19 cellular contexts compared by ENCODE assay signal in genomic region chr17:45168991-45169752, GRCh38. TPM values are rescaled to one million over a fixed set of nuclear protein-coding genes. Genes with fewer than 3 reads are reported as not detected.
DNase-seq lines count a peak whose midpoint lies in the region; ATAC-seq and TF ChIP-seq lines count a peak whose summit lies in the region.
"Had no signal": no experiment of that assay in that cellular context is flagged by ENCODE, and none has a peak within 500 bp of the region (broad histone marks: within the 10 kb centered on the region; RNA-seq: fewer than 3 reads in every experiment).

No MANE protein-coding gene starts in this region.

- H3K27ac Mint-ChIP-seq in Calu3 (ENCODE audit: unreplicated experiment) = peak overlapping the region; percentile 96
- peak overlapping the region in 1 of 2 donors; percentile 9 for H3K27ac Mint-ChIP-seq in natural killer cell treated with Interleukin-12 subunit alpha and Interleukin-12 subunit beta and Interleukin-15 and Interleukin-18, amount 100 ng/mL, for 72 hours
- H3K27ac Mint-ChIP-seq in stimulated activated naive CD8-positive, alpha-beta T cell treated with anti-CD3 and anti-CD28 coated beads, Interleukin-15, amount 100 ng/mL, for 72 hours = no peak overlapping the region
- H3K27ac Mint-ChIP-seq: activated B cell treated with CpG ODN at 0.5 μM for 24 hours; activated naive CD8-positive, alpha-beta T cell treated with anti-CD3 and anti-CD28 coated beads, Interleukin-2, amount 50 U/mL, for 24 hours; activated T-helper 1 cell treated with anti-CD3 and anti-CD28 coated beads, Interleukin-12 subunit alpha, Interleukin-12 subunit beta, Interleukin-2, Interleukin-4 antibody, amounts not matched to agents 30 ng/mL and 10 ng/mL and 1 ng/mL, durations not matched to agents 14 hours and 24 hours and 36 hours; CD4-positive, alpha-beta memory T cell; effector memory CD8-positive, alpha-beta T cell; T-helper 1 cell treated with Interleukin-12 subunit alpha and Interleukin-12 subunit beta and Interleukin-4 antibody, amounts not matched to agents 30 μg/mL and 1 μg/mL, for 36 hours had no signal

- 56% methylated on average over 6 of the region's 43 CpGs for WGBS in mammary epithelial cell (ENCODE audit: low coverage, missing lambda C conversion rate)

- dilution Hi-C loops in mammary epithelial cell (cut with HindIII; ENCODE audit: low sequenced_read_pairs) = no loop called here

- DNase-seq in Calu3 = no peak
- DNase-seq in mammary epithelial cell = no peak
- DNase-seq in natural killer cell treated with Interleukin-12 subunit alpha and Interleukin-12 subunit beta and Interleukin-15 and Interleukin-18, amount 100 ng/mL, for 72 hours (ENCODE audit: low spot score) = peak; percentile 56
- DNase-seq in stimulated activated naive CD8-positive, alpha-beta T cell treated with anti-CD3 and anti-CD28 coated beads, Interleukin-15, amount 100 ng/mL, for 72 hours = no peak
- DNase-seq in A172 (ENCODE audit: low spot score) = no peak
- no peak for DNase-seq in putamen (ENCODE audit: low spot score)
- DNase-seq: activated B cell treated with CpG ODN at 0.5 μM for 24 hours; activated naive CD8-positive, alpha-beta T cell treated with anti-CD3 and anti-CD28 coated beads, Interleukin-2, amount 50 U/mL, for 24 hours; CD4-positive, alpha-beta memory T cell; effector memory CD8-positive, alpha-beta T cell; hippocampal formation; KBM-7; NCI-H2029 treated with DMSO at 0.1 percent for 48 hours; NCI-H524; SHP77 treated with DMSO at 0.1 percent for 48 hours had no signal

- H3K36me3 Mint-ChIP-seq in Calu3 (ENCODE audit: insufficient read depth, unreplicated experiment) = peaks cover 49% of the 10 kb centered on the region
- no peaks in the 10 kb centered on the region for H3K36me3 Mint-ChIP-seq in natural killer cell treated with Interleukin-12 subunit alpha and Interleukin-12 subunit beta and Interleukin-15 and Interleukin-18, amount 100 ng/mL, for 72 hours
- H3K36me3 Mint-ChIP-seq: CD4-positive, alpha-beta memory T cell had no signal

- intact Hi-C loops in Calu3 (cut with micrococcal nuclease; ENCODE audit: unreplicated experiment) = no loop called here
- intact Hi-C loops in mammary epithelial cell (cut with micrococcal nuclease) = no loop called here

- peaks cover 61% of the 10 kb centered on the region for H3K4me1 Mint-ChIP-seq in Calu3 (ENCODE audit: low read depth, unreplicated experiment)
- H3K4me1 Mint-ChIP-seq in natural killer cell treated with Interleukin-12 subunit alpha and Interleukin-12 subunit beta and Interleukin-15 and Interleukin-18, amount 100 ng/mL, for 72 hours (ENCODE audit: low read depth in 2 of 2) = peaks cover 24 to 28% of the 10 kb centered on the region in 2 donors
- peaks cover 47% of the 10 kb centered on the region for H3K4me1 Mint-ChIP-seq in stimulated activated naive CD8-positive, alpha-beta T cell treated with anti-CD3 and anti-CD28 coated beads, Interleukin-15, amount 100 ng/mL, for 72 hours

- H3K9me3 Mint-ChIP-seq in Calu3 (ENCODE audit: low read depth, unreplicated experiment) = no peaks in the 10 kb centered on the region
- H3K9me3 Mint-ChIP-seq in natural killer cell treated with Interleukin-12 subunit alpha and Interleukin-12 subunit beta and Interleukin-15 and Interleukin-18, amount 100 ng/mL, for 72 hours = no peaks in the 10 kb centered on the region
- no peaks in the 10 kb centered on the region for H3K9me3 Mint-ChIP-seq in stimulated activated naive CD8-positive, alpha-beta T cell treated with anti-CD3 and anti-CD28 coated beads, Interleukin-15, amount 100 ng/mL, for 72 hours
- H3K9me3 Mint-ChIP-seq: activated B cell treated with CpG ODN at 0.5 μM for 24 hours; activated naive CD8-positive, alpha-beta T cell treated with anti-CD3 and anti-CD28 coated beads, Interleukin-2, amount 50 U/mL, for 24 hours; activated T-helper 1 cell treated with anti-CD3 and anti-CD28 coated beads, Interleukin-12 subunit alpha, Interleukin-12 subunit beta, Interleukin-2, Interleukin-4 antibody, amounts not matched to agents 30 ng/mL and 10 ng/mL and 1 ng/mL, durations not matched to agents 14 hours and 24 hours and 36 hours; CD4-positive, alpha-beta memory T cell; effector memory CD8-positive, alpha-beta T cell; stimulated activated naive CD8-positive, alpha-beta T cell treated with anti-CD3 and anti-CD28 coated beads, Interleukin-15, Interleukin-2, amounts not matched to agents 100 ng/mL and 50 ng/mL, for 24 hours; T-helper 1 cell treated with Interleukin-12 subunit alpha and Interleukin-12 subunit beta and Interleukin-4 antibody, amounts not matched to agents 30 μg/mL and 1 μg/mL, for 36 hours had no signal

- peak overlapping the region; percentile 77 for H2AFZ ChIP-seq in mammary epithelial cell (ENCODE audit: low read depth, low read length)

- peak overlapping the region; percentile 27 to 33 (median 29) for H3K4me3 ChIP-seq in mammary epithelial cell (replicated peaks in 1 of 3; ENCODE audit: insufficient read depth in 1 of 3, low read depth in 2 of 3, low read length in 3 of 3)
- H3K4me3 ChIP-seq: HAP-1 had no signal

- peak overlapping the region; percentile 19 for H3K4me3 Mint-ChIP-seq in Calu3 (ENCODE audit: low read depth, unreplicated experiment)
- no peak overlapping the region for H3K4me3 Mint-ChIP-seq in natural killer cell treated with Interleukin-12 subunit alpha and Interleukin-12 subunit beta and Interleukin-15 and Interleukin-18, amount 100 ng/mL, for 72 hours
- no peak overlapping the region for H3K4me3 Mint-ChIP-seq in stimulated activated naive CD8-positive, alpha-beta T cell treated with anti-CD3 and anti-CD28 coated beads, Interleukin-15, amount 100 ng/mL, for 72 hours
- H3K4me3 Mint-ChIP-seq: activated B cell treated with CpG ODN at 0.5 μM for 24 hours; activated naive CD8-positive, alpha-beta T cell treated with anti-CD3 and anti-CD28 coated beads, Interleukin-2, amount 50 U/mL, for 24 hours; activated T-helper 1 cell treated with anti-CD3 and anti-CD28 coated beads, Interleukin-12 subunit alpha, Interleukin-12 subunit beta, Interleukin-2, Interleukin-4 antibody, amounts not matched to agents 30 ng/mL and 10 ng/mL and 1 ng/mL, durations not matched to agents 14 hours and 24 hours and 36 hours; CD4-positive, alpha-beta memory T cell; effector memory CD8-positive, alpha-beta T cell; stimulated activated naive CD8-positive, alpha-beta T cell treated with anti-CD3 and anti-CD28 coated beads, Interleukin-15, Interleukin-2, amounts not matched to agents 100 ng/mL and 50 ng/mL, for 24 hours; T-helper 1 cell treated with Interleukin-12 subunit alpha and Interleukin-12 subunit beta and Interleukin-4 antibody, amounts not matched to agents 30 μg/mL and 1 μg/mL, for 36 hours had no signal

- no peaks in the 10 kb centered on the region for H3K27me3 Mint-ChIP-seq in Calu3 (ENCODE audit: unreplicated experiment)
- H3K27me3 Mint-ChIP-seq in natural killer cell treated with Interleukin-12 subunit alpha and Interleukin-12 subunit beta and Interleukin-15 and Interleukin-18, amount 100 ng/mL, for 72 hours = no peaks in the 10 kb centered on the region
- no peaks in the 10 kb centered on the region for H3K27me3 Mint-ChIP-seq in stimulated activated naive CD8-positive, alpha-beta T cell treated with anti-CD3 and anti-CD28 coated beads, Interleukin-15, amount 100 ng/mL, for 72 hours
- H3K27me3 Mint-ChIP-seq: activated B cell treated with CpG ODN at 0.5 μM for 24 hours; activated naive CD8-positive, alpha-beta T cell treated with anti-CD3 and anti-CD28 coated beads, Interleukin-2, amount 50 U/mL, for 24 hours; CD4-positive, alpha-beta memory T cell; effector memory CD8-positive, alpha-beta T cell; stimulated activated naive CD8-positive, alpha-beta T cell treated with anti-CD3 and anti-CD28 coated beads, Interleukin-15, Interleukin-2, amounts not matched to agents 100 ng/mL and 50 ng/mL, for 24 hours had no signal

- in situ Hi-C loops in mammary epithelial cell (cut with MboI; ENCODE audit: low sequenced_read_pairs in 2 of 2) = no loop called here

- no peak for TF ChIP-seq CTCF in Calu3 (IDR thresholded peaks at IDR 0.05; ENCODE audit: unreplicated experiment)
- TF ChIP-seq CTCF in mammary epithelial cell (conservative IDR thresholded peaks at IDR 0.05 in 1 of 2, IDR thresholded peaks at IDR 0.05 in 1 of 2; ENCODE audit: extremely low read depth in 1 of 2, insufficient read depth in 1 of 2, low read depth in 1 of 2, low read length in 2 of 2) = peak in 1 of 2 donors; percentile 43

- no peaks in the 10 kb centered on the region for H3K27me3 ChIP-seq in mammary epithelial cell (ENCODE audit: insufficient read depth, low read length)

- peak overlapping the region; percentile 82 for H3K4me2 ChIP-seq in mammary epithelial cell (ENCODE audit: insufficient read depth, low read depth, low read length)

- H3K9me3 ChIP-seq in mammary epithelial cell (replicated peaks; ENCODE audit: insufficient read depth, low read length) = no peaks in the 10 kb centered on the region
- H3K9me3 ChIP-seq: HAP-1 had no signal

- BruUV-seq in Calu3 (replicated peaks; lab: Mats Ljungman, UMichigan) (no TSS peak), mammary epithelial cell (replicated peaks; lab: Mats Ljungman, UMichigan) (no TSS peak)

- no peaks in the 10 kb centered on the region for H3K36me3 ChIP-seq in mammary epithelial cell (ENCODE audit: insufficient read depth, low read length)
- H3K36me3 ChIP-seq: HAP-1 had no signal

- no peak for ATAC-seq in natural killer cell treated with Interleukin-12 subunit alpha and Interleukin-12 subunit beta and Interleukin-15 and Interleukin-18, amount 100 ng/mL, for 72 hours
- no peak for ATAC-seq in stimulated activated naive CD8-positive, alpha-beta T cell treated with anti-CD3 and anti-CD28 coated beads, Interleukin-15, amount 100 ng/mL, for 72 hours
- ATAC-seq: activated naive CD8-positive, alpha-beta T cell treated with anti-CD3 and anti-CD28 coated beads, Interleukin-2, amount 50 U/mL, for 24 hours; effector memory CD8-positive, alpha-beta T cell had no signal

- H4K20me1 ChIP-seq in mammary epithelial cell (ENCODE audit: insufficient read depth, low read length) = no peaks in the 10 kb centered on the region

- peaks cover 2% of the 10 kb centered on the region for H3K79me2 ChIP-seq in mammary epithelial cell (ENCODE audit: insufficient read depth, low read length)

- H3K9ac ChIP-seq in mammary epithelial cell (ENCODE audit: insufficient read depth, low read length) = peak overlapping the region; percentile 52

- CTCF ChIA-PET in Calu3 (lab: Charles Lee) = interaction anchor here (4.3 kb wide), 1 partner anchor 9 kb away, joined by 72 read pairs; the partner anchor contains the start of gene HEXIM2
- CTCF ChIA-PET in mammary epithelial cell (lab: Charles Lee; ENCODE audit: low non-redundant PET) = no interaction called here

- peak overlapping the region; percentile 99 for H3K27ac ChIP-seq in mammary epithelial cell (ENCODE audit: insufficient read depth, low read depth, low read length)

- peaks cover 42% of the 10 kb centered on the region for H3K4me1 ChIP-seq in mammary epithelial cell (ENCODE audit: insufficient read depth, low read length)

RNA-seq across cellular contexts. Expression of gene HEXIM2, which starts 7.5 kb away (rescaled TPM):
- total RNA-seq in Calu3 (2022) (16.3 and 17.1 TPM in 2 replicates), mammary epithelial cell (1 to 10 TPM; 2.8 to 7.7 TPM)
- polyA plus RNA-seq in mammary epithelial cell = 4.0 TPM
- not detected for polyA minus RNA-seq in mammary epithelial cell
- total RNA-seq in natural killer cell treated with Interleukin-12 subunit alpha and Interleukin-12 subunit beta and Interleukin-15 and Interleukin-18, amount 100 ng/mL, for 72 hours = 10 to 100 TPM in 1 of 2 donors, 1 to 10 TPM in 1; 6.1 to 10.7 TPM
- total RNA-seq in A172 (2014; rRNA removed; shearing (Covaris generic)) = 10.1 and 19.9 TPM in 2 replicates

RNA-seq across cellular contexts. Expression of gene HEXIM1, which starts 20.9 kb away (rescaled TPM):
- total RNA-seq in Calu3 (2022) (57.2 and 64.7 TPM in 2 replicates), mammary epithelial cell (10 to 100 TPM; 20.5 to 35.2 TPM)
- polyA plus RNA-seq in mammary epithelial cell = 16.7 TPM
- 12.4 TPM for polyA minus RNA-seq in mammary epithelial cell
- total RNA-seq in natural killer cell treated with Interleukin-12 subunit alpha and Interleukin-12 subunit beta and Interleukin-15 and Interleukin-18, amount 100 ng/mL, for 72 hours = 10 to 100 TPM; 48.0 to 66.9 TPM
- 8.4 and 8.6 TPM in 2 replicates for total RNA-seq in A172 (2014; rRNA removed; shearing (Covaris generic))

RNA-seq across cellular contexts. Expression of gene ACBD4, which starts 33.7 kb away (rescaled TPM):
- 21.8 and 23.2 TPM in 2 replicates for total RNA-seq in Calu3 (2022)
- 1 to 10 TPM; 6.5 to 8.1 TPM for total RNA-seq in mammary epithelial cell
- 3.1 TPM for polyA plus RNA-seq in mammary epithelial cell
- polyA minus RNA-seq in mammary epithelial cell = 3.4 TPM
- total RNA-seq in natural killer cell treated with Interleukin-12 subunit alpha and Interleukin-12 subunit beta and Interleukin-15 and Interleukin-18, amount 100 ng/mL, for 72 hours = 10 to 100 TPM in 1 of 2 donors, 1 to 10 TPM in 1; 8.3 to 14.8 TPM
- total RNA-seq in A172 (2014; rRNA removed; shearing (Covaris generic)) = 4.7 and 10.3 TPM in 2 replicates

RNA-seq across cellular contexts. Expression of gene PLCD3, which starts 36.9 kb away (rescaled TPM):
- total RNA-seq in Calu3 (2022) (34.4 and 64.3 TPM in 2 replicates), mammary epithelial cell (100 to 1,000 TPM in 1 of 2 donors, 10 to 100 TPM in 1; 79.4 to 185 TPM)
- 171 TPM for polyA plus RNA-seq in mammary epithelial cell
- 166 TPM for polyA minus RNA-seq in mammary epithelial cell
- 1 to 10 TPM; 2.7 to 5.9 TPM for total RNA-seq in natural killer cell treated with Interleukin-12 subunit alpha and Interleukin-12 subunit beta and Interleukin-15 and Interleukin-18, amount 100 ng/mL, for 72 hours
- total RNA-seq in A172 (2014; rRNA removed; shearing (Covaris generic)) = 168 and 189 TPM in 2 replicates

RNA-seq across cellular contexts. Expression of gene FMNL1, which starts 52.5 kb away (rescaled TPM):
- total RNA-seq in Calu3 (2022) (8.5 and 9.6 TPM in 2 replicates), mammary epithelial cell (1 to 10 TPM; 1.5 to 3.5 TPM)
- 2.0 TPM for polyA plus RNA-seq in mammary epithelial cell
- polyA minus RNA-seq in mammary epithelial cell = 8.4 TPM
- total RNA-seq in natural killer cell treated with Interleukin-12 subunit alpha and Interleukin-12 subunit beta and Interleukin-15 and Interleukin-18, amount 100 ng/mL, for 72 hours = 100 to 1,000 TPM; 280 to 380 TPM
- total RNA-seq in A172 (2014; rRNA removed; shearing (Covaris generic)) = 36.3 and 44.8 TPM in 2 replicates
